Comparison of ENCODE assay signal across 8 cellular contexts in genomic region chr3:157128771-157129671, GRCh38. TPM values are rescaled to one million over a fixed set of nuclear protein-coding genes. Genes with fewer than 3 reads are reported as not detected.
DNase-seq lines count a peak whose midpoint lies in the region; ATAC-seq and TF ChIP-seq lines count a peak whose summit lies in the region.

No MANE protein-coding gene starts in this region.

- no peak for TF ChIP-seq CTCF in heart right ventricle (IDR thresholded peaks at IDR 0.05)

- H3K36me3 Mint-ChIP-seq in activated T-helper 1 cell treated with anti-CD3 and anti-CD28 coated beads, Interleukin-12 subunit alpha, Interleukin-12 subunit beta, Interleukin-2, Interleukin-4 antibody, amounts not matched to agents 30 ng/mL and 10 ng/mL and 1 ng/mL, durations not matched to agents 14 hours and 24 hours and 36 hours (ENCODE audit: low read depth) = peaks cover 4% of the 10 kb centered on the region

- no peaks in the 10 kb centered on the region for H3K27me3 Mint-ChIP-seq in activated T-helper 1 cell treated with anti-CD3 and anti-CD28 coated beads, Interleukin-12 subunit alpha, Interleukin-12 subunit beta, Interleukin-2, Interleukin-4 antibody, amounts not matched to agents 30 ng/mL and 10 ng/mL and 1 ng/mL, durations not matched to agents 14 hours and 24 hours and 36 hours (ENCODE audit: insufficient read depth)

- DNase-seq in HS-27A (ENCODE audit: low read depth) (peak; percentile 59), heart right ventricle (peak in 1 of 2 donors; percentile 22), MV-4-11 (lab: John Stamatoyannopoulos, UW) (no peak), NCI-H1930 (lab: John Stamatoyannopoulos, UW) (no peak)
- DNase-seq in activated T-helper 1 cell treated with anti-CD3 and anti-CD28 coated beads, Interleukin-12 subunit alpha, Interleukin-12 subunit beta, Interleukin-2, Interleukin-4 antibody, amounts not matched to agents 30 ng/mL and 10 ng/mL and 1 ng/mL, durations not matched to agents 14 hours and 24 hours and 36 hours (ENCODE audit: low spot score) = peak; percentile 42

- peak overlapping the region; percentile 76 for H3K9ac ChIP-seq in skeletal muscle satellite cell (ENCODE audit: low read depth, low read length)

- H3K4me3 ChIP-seq in heart right ventricle (no peak overlapping the region), skeletal muscle satellite cell (ENCODE audit: low read length) (no peak overlapping the region)

- H3K9me3 ChIP-seq in heart right ventricle (no peaks in the 10 kb centered on the region), skeletal muscle satellite cell (replicated peaks; ENCODE audit: low read length) (no peaks in the 10 kb centered on the region)

- H3K4me1 ChIP-seq in heart right ventricle (peaks cover 0 to 66% (median 40%) of the 10 kb centered on the region in 9 donors), skeletal muscle satellite cell (ENCODE audit: control insufficient read depth, insufficient read depth, low read length) (peaks cover 95% of the 10 kb centered on the region)

- H3K27me3 ChIP-seq in heart right ventricle (no peaks in the 10 kb centered on the region), skeletal muscle satellite cell (ENCODE audit: control insufficient read depth, insufficient read depth, low read length) (no peaks in the 10 kb centered on the region)

- intact Hi-C loops in activated T-helper 1 cell treated with anti-CD3 and anti-CD28 coated beads, Interleukin-12 subunit alpha, Interleukin-12 subunit beta, Interleukin-2, Interleukin-4 antibody, amounts not matched to agents 30 ng/mL and 10 ng/mL and 1 ng/mL, durations not matched to agents 14 hours and 24 hours and 36 hours (cut with micrococcal nuclease) = loop anchor here (1.0 kb wide), 3 partner anchors 8 to 41 kb away; no protein-coding TSS in a partner anchor
- intact Hi-C loops in heart right ventricle (cut with DNase I) = loop anchor here in 1 of 10 donors (5.0 kb wide), 1 partner anchor 47 kb away; no protein-coding TSS in a partner anchor

- no peaks in the 10 kb centered on the region for H3K9me3 Mint-ChIP-seq in activated T-helper 1 cell treated with anti-CD3 and anti-CD28 coated beads, Interleukin-12 subunit alpha, Interleukin-12 subunit beta, Interleukin-2, Interleukin-4 antibody, amounts not matched to agents 30 ng/mL and 10 ng/mL and 1 ng/mL, durations not matched to agents 14 hours and 24 hours and 36 hours

- 47 to 59% methylated on average over 14 of the region's 14 CpGs for WGBS in heart right ventricle, 2 donors

- ATAC-seq in GM19023 (IDR thresholded peaks at IDR 0.05; ENCODE audit: unreplicated experiment) (peak; percentile 15), heart right ventricle (peak in 4 of 8 donors; percentile 17 to 29 (median 24)), HG03097 (IDR thresholded peaks at IDR 0.05; ENCODE audit: low FRiP score, unreplicated experiment) (no peak)

- H3K27ac ChIP-seq in heart right ventricle = peak overlapping the region; percentile 40 to 90 (median 83)

- peak overlapping the region; percentile 90 for H3K27ac Mint-ChIP-seq in activated T-helper 1 cell treated with anti-CD3 and anti-CD28 coated beads, Interleukin-12 subunit alpha, Interleukin-12 subunit beta, Interleukin-2, Interleukin-4 antibody, amounts not matched to agents 30 ng/mL and 10 ng/mL and 1 ng/mL, durations not matched to agents 14 hours and 24 hours and 36 hours

- H3K4me2 ChIP-seq in skeletal muscle satellite cell (ENCODE audit: low read length) = peak overlapping the region; percentile 37

- H3K36me3 ChIP-seq in heart right ventricle (no peaks in the 10 kb centered on the region), skeletal muscle satellite cell (ENCODE audit: insufficient read depth, low read length) (no peaks in the 10 kb centered on the region)

- H3K4me3 Mint-ChIP-seq in activated T-helper 1 cell treated with anti-CD3 and anti-CD28 coated beads, Interleukin-12 subunit alpha, Interleukin-12 subunit beta, Interleukin-2, Interleukin-4 antibody, amounts not matched to agents 30 ng/mL and 10 ng/mL and 1 ng/mL, durations not matched to agents 14 hours and 24 hours and 36 hours = peak overlapping the region; percentile 52

- peaks cover 77% of the 10 kb centered on the region for H3K4me1 Mint-ChIP-seq in activated T-helper 1 cell treated with anti-CD3 and anti-CD28 coated beads, Interleukin-12 subunit alpha, Interleukin-12 subunit beta, Interleukin-2, Interleukin-4 antibody, amounts not matched to agents 30 ng/mL and 10 ng/mL and 1 ng/mL, durations not matched to agents 14 hours and 24 hours and 36 hours (ENCODE audit: low read depth)

RNA-seq across cellular contexts. Expression of gene CCNL1, which starts 30.9 kb away (rescaled TPM):
- total RNA-seq in activated T-helper 1 cell treated with anti-CD3 and anti-CD28 coated beads, Interleukin-12 subunit alpha, Interleukin-12 subunit beta, Interleukin-2, Interleukin-4 antibody, amounts not matched to agents 30 ng/mL and 10 ng/mL and 1 ng/mL, durations not matched to agents 14 hours and 24 hours and 36 hours = 167 and 204 TPM in 2 replicates
- 10 to 100 TPM; 19.1 to 52.5 (median 24.7) TPM for total RNA-seq in heart right ventricle
- 10 to 100 TPM; 23.7 to 77.3 TPM for polyA plus RNA-seq in heart right ventricle
- 119 and 126 TPM in 2 replicates for total RNA-seq in skeletal muscle satellite cell (2012; rRNA removed)

Comparison
In these comparisons a context has a peak if more than half of its experiments do, and no peak if none do; other contexts are left out.
1. DNase-seq: peak in HS-27A (single experiment) and activated T-helper 1 cell treated with anti-CD3 and anti-CD28 coated beads, Interleukin-12 subunit alpha, Interleukin-12 subunit beta, Interleukin-2, Interleukin-4 antibody, amounts not matched to agents 30 ng/mL and 10 ng/mL and 1 ng/mL, durations not matched to agents 14 hours and 24 hours and 36 hours (single experiment); none in MV-4-11 (single experiment) and NCI-H1930 (0 of 2).